Comparison of ENCODE assay signal across 19 cellular contexts in the genomic region with DNA sequence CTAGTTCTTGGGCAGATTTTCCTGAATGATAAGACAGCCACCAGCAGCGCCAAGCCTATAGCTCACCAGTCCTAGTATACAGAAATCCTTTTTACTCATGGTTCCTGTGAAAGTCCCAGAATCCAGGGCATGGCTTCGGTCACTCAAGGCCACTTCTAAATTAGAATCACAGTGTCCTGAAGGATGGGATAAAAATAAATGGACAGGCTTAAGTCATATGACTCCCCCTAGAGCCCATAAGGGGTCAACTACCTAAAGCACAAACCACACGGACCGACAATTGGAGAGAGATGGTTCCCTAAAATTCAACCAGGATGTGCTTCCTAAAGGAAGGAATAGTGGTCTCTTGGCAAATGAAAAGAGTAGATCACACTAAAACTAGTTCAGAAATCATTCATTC.
DNase-seq lines count a peak whose midpoint lies in the region; ATAC-seq and TF ChIP-seq lines count a peak whose summit lies in the region.
"Had no signal": no experiment of that assay in that cellular context is flagged by ENCODE, and none has a peak within 500 bp of the region (broad histone marks: within the 10 kb centered on the region; RNA-seq: fewer than 3 reads in every experiment).

No MANE protein-coding gene starts in this region.

- in situ Hi-C loops in brain microvascular endothelial cell (cut with HindIII; ENCODE audit: low pct_ligation_motif_present, low sequenced_read_pairs), result no loop called here

- H3K9me3 ChIP-seq in left ventricle myocardium inferior (replicated peaks), result no peaks in the 10 kb centered on the region
- no peaks in the 10 kb centered on the region for H3K9me3 ChIP-seq in psoas muscle
- H3K9me3 ChIP-seq: lower lobe of right lung, ovary had no signal

- DNase-seq in left ventricle myocardium inferior (no peak), Right ventricle myocardium inferior (ENCODE audit: missing footprints) (no peak), NCI-H146 treated with DMSO at 0.1 percent for 48 hours (lab: John Stamatoyannopoulos, UW; ENCODE audit: unreplicated experiment) (peak; percentile 11), brain microvascular endothelial cell (no peak), psoas muscle (no peak), C1 segment of cervical spinal cord (lab: John Stamatoyannopoulos, UW) (no peak), T-helper 9 cell (no peak)
- DNase-seq: activated CD4-positive, CD25-positive, alpha-beta regulatory T cell treated with anti-CD3 and anti-CD28 coated beads, Interleukin-2, amount 50 U/mL, for 72 hours; activated effector memory CD4-positive, alpha-beta T cell treated with Interleukin-2 at 50 U/mL for 16 hours; CD8-positive, alpha-beta memory T cell; DND-41; foreskin keratinocyte; lower lobe of right lung; NCI-H1048; NCI-H2171 treated with DMSO at 0.1 percent for 48 hours; NK-92 treated with Interleukin-12 subunit alpha and Interleukin-12 subunit beta, amount 100 ng/mL, for 24 hours; ovary; substantia nigra had no signal

- no peaks in the 10 kb centered on the region for H3K27me3 ChIP-seq in left ventricle myocardium inferior (ENCODE audit: low read depth)
- no peaks in the 10 kb centered on the region for H3K27me3 ChIP-seq in brain microvascular endothelial cell (replicated peaks)
- H3K27me3 ChIP-seq in psoas muscle (ENCODE audit: insufficient read depth in 3 of 3, low read length in 2 of 3), result no peaks in the 10 kb centered on the region
- H3K27me3 ChIP-seq: foreskin keratinocyte, ovary had no signal

- H3K4me3 ChIP-seq in left ventricle myocardium inferior (no peak overlapping the region), brain microvascular endothelial cell (ENCODE audit: low read depth, low read length) (no peak overlapping the region), psoas muscle (no peak overlapping the region)
- H3K4me3 ChIP-seq: lower lobe of right lung, ovary had no signal

- peaks cover 45% of the 10 kb centered on the region for H3K4me1 ChIP-seq in left ventricle myocardium inferior
- H3K4me1 ChIP-seq in psoas muscle, result peaks cover 13% of the 10 kb centered on the region
- H3K4me1 ChIP-seq: foreskin keratinocyte, lower lobe of right lung had no signal

- 37 to 50% (median 38%) methylated on average over 4 of the region's 4 CpGs for WGBS in psoas muscle, 3 donors

- TF ChIP-seq CTCF in left ventricle myocardium inferior (IDR thresholded peaks at IDR 0.05; ENCODE audit: borderline replicate concordance) (peak; percentile 46), brain microvascular endothelial cell (IDR thresholded peaks at IDR 0.05; ENCODE audit: low read depth, low read length, missing control alignments) (peak; percentile 35), psoas muscle (IDR thresholded peaks at IDR 0.05) (peak; percentile 20)

- intact Hi-C loops in left ventricle myocardium inferior (cut with micrococcal nuclease) (no loop called here), Right ventricle myocardium inferior (cut with DNase I) (loop anchor here (5.0 kb wide), 1 partner anchor 117 kb away; no protein-coding TSS in a partner anchor), psoas muscle (cut with DNase I) (loop anchor here in 1 of 2 donors (10.0 kb wide), 1 partner anchor 540 kb away; no protein-coding TSS in a partner anchor)

- no peak for ATAC-seq in Right ventricle myocardium inferior
- peak in 3 of 4 donors; percentile 61 to 91 (median 90) for ATAC-seq in psoas muscle
- no peak for ATAC-seq in HG03432 (IDR thresholded peaks at IDR 0.05; ENCODE audit: unreplicated experiment)
- ATAC-seq: foreskin keratinocyte, lower lobe of right lung had no signal

- H3K36me3 ChIP-seq in left ventricle myocardium inferior (no peaks in the 10 kb centered on the region), brain microvascular endothelial cell (replicated peaks) (no peaks in the 10 kb centered on the region), psoas muscle (ENCODE audit: insufficient read depth in 1 of 2, low read depth in 1 of 2) (no peaks in the 10 kb centered on the region)
- H3K36me3 ChIP-seq: lower lobe of right lung, ovary had no signal

- peak overlapping the region; percentile 32 for H3K27ac ChIP-seq in left ventricle myocardium inferior (replicated peaks)
- H3K27ac ChIP-seq in brain microvascular endothelial cell, result no peak overlapping the region
- H3K27ac ChIP-seq in psoas muscle, result no peak overlapping the region
- H3K27ac ChIP-seq: foreskin keratinocyte, lower lobe of right lung, ovary had no signal

Comparison
In these comparisons a context has a peak if more than half of its experiments do, and no peak if none do; other contexts are left out.
1. ATAC-seq: peak in psoas muscle (3 of 4); none in Right ventricle myocardium inferior (single experiment) and HG03432 (single experiment).
2. Peak in every context shown above with its lines, with median percentiles within 50 percentile points of each other: CTCF ChIP-seq.